In genomic region chr4:138113819-138114415, GRCh38 we compare ENCODE assay signal across 10 cellular contexts.
A peak's percentile ranks its signal among the peaks of the same experiment; 100 is the strongest.
DNase-seq lines count a peak whose midpoint lies in the region; ATAC-seq and TF ChIP-seq lines count a peak whose summit lies in the region.
"Had no signal": no experiment of that assay in that cellular context is flagged by ENCODE, and none has a peak within 500 bp of the region (broad histone marks: within the 10 kb centered on the region; RNA-seq: fewer than 3 reads in every experiment).

No MANE protein-coding gene starts in this region.

- H3K27me3 Mint-ChIP-seq in stimulated activated naive CD8-positive, alpha-beta T cell treated with anti-CD3 and anti-CD28 coated beads, Interleukin-15, amount 100 ng/mL, for 72 hours: no peaks in the 10 kb centered on the region
- peaks cover 0 to 4% (median 2%) of the 10 kb centered on the region in 3 donors for H3K27me3 Mint-ChIP-seq in immature natural killer cell (ENCODE audit: low read depth in 3 of 3)

- DNase-seq in AG08395 (ENCODE audit: low spot score) (peak; percentile 36), cardiac fibroblast (ENCODE audit: low read depth in 2 of 2) (peak; percentile 73 to 83), ureter (ENCODE audit: low spot score) (no peak), immature natural killer cell (no peak)
- no peak for DNase-seq in stimulated activated naive CD8-positive, alpha-beta T cell treated with anti-CD3 and anti-CD28 coated beads, Interleukin-15, amount 100 ng/mL, for 72 hours
- no peak for DNase-seq in stimulated activated CD4-positive, alpha-beta T cell treated with anti-CD3 and anti-CD28 coated beads, Interleukin-1b, Interleukin-23, amount 100 ng/mL, for 48 hours
- DNase-seq: activated CD4-positive, alpha-beta T cell treated with anti-CD3 and anti-CD28 coated beads for 36 hours; NCI-H774 had no signal

- TF ChIP-seq CTCF in cardiac fibroblast (IDR thresholded peaks at IDR 0.05; ENCODE audit: low read depth, low read length): no peak

- no peak overlapping the region for H3K4me3 Mint-ChIP-seq in stimulated activated naive CD8-positive, alpha-beta T cell treated with anti-CD3 and anti-CD28 coated beads, Interleukin-15, amount 100 ng/mL, for 72 hours
- no peak overlapping the region for H3K4me3 Mint-ChIP-seq in immature natural killer cell
- H3K4me3 Mint-ChIP-seq: activated CD4-positive, alpha-beta T cell treated with anti-CD3 and anti-CD28 coated beads for 36 hours had no signal

- ATAC-seq in GM19467 (IDR thresholded peaks at IDR 0.05; ENCODE audit: unreplicated experiment) (peak; percentile 25), HG03280 (IDR thresholded peaks at IDR 0.05; ENCODE audit: unreplicated experiment) (peak; percentile 16)
- ATAC-seq in stimulated activated naive CD8-positive, alpha-beta T cell treated with anti-CD3 and anti-CD28 coated beads, Interleukin-15, amount 100 ng/mL, for 72 hours: no peak
- ATAC-seq: activated CD4-positive, alpha-beta T cell treated with anti-CD3 and anti-CD28 coated beads for 36 hours had no signal

- H3K9me3 Mint-ChIP-seq in stimulated activated naive CD8-positive, alpha-beta T cell treated with anti-CD3 and anti-CD28 coated beads, Interleukin-15, amount 100 ng/mL, for 72 hours: no peaks in the 10 kb centered on the region
- H3K9me3 Mint-ChIP-seq in immature natural killer cell: peaks cover 0 to 14% (median 8%) of the 10 kb centered on the region in 6 donors

- no peaks in the 10 kb centered on the region for H3K4me1 Mint-ChIP-seq in stimulated activated naive CD8-positive, alpha-beta T cell treated with anti-CD3 and anti-CD28 coated beads, Interleukin-15, amount 100 ng/mL, for 72 hours
- H3K4me1 Mint-ChIP-seq in immature natural killer cell: no peaks in the 10 kb centered on the region
- H3K4me1 Mint-ChIP-seq: activated CD4-positive, alpha-beta T cell treated with anti-CD3 and anti-CD28 coated beads for 36 hours had no signal

- H3K27ac Mint-ChIP-seq in stimulated activated naive CD8-positive, alpha-beta T cell treated with anti-CD3 and anti-CD28 coated beads, Interleukin-15, amount 100 ng/mL, for 72 hours: no peak overlapping the region
- no peak overlapping the region for H3K27ac Mint-ChIP-seq in immature natural killer cell
- H3K27ac Mint-ChIP-seq: activated CD4-positive, alpha-beta T cell treated with anti-CD3 and anti-CD28 coated beads for 36 hours had no signal

- no peaks in the 10 kb centered on the region for H3K36me3 Mint-ChIP-seq in immature natural killer cell

- no peak overlapping the region for H3K4me3 ChIP-seq in cardiac fibroblast (replicated peaks in 1 of 2; ENCODE audit: low read depth in 2 of 2, low read length in 2 of 2)

Comparison
In these comparisons a context has a peak if more than half of its experiments do, and no peak if none do; other contexts are left out.
1. DNase-seq: peak in AG08395 (single experiment) and cardiac fibroblast (2 of 2); none in stimulated activated naive CD8-positive, alpha-beta T cell treated with anti-CD3 and anti-CD28 coated beads, Interleukin-15, amount 100 ng/mL, for 72 hours (0 of 2), ureter (single experiment), immature natural killer cell (0 of 3) and stimulated activated CD4-positive, alpha-beta T cell treated with anti-CD3 and anti-CD28 coated beads, Interleukin-1b, Interleukin-23, amount 100 ng/mL, for 48 hours (single experiment).